Comparison of ENCODE assay signal across 1 cellular context in the genomic region with DNA sequence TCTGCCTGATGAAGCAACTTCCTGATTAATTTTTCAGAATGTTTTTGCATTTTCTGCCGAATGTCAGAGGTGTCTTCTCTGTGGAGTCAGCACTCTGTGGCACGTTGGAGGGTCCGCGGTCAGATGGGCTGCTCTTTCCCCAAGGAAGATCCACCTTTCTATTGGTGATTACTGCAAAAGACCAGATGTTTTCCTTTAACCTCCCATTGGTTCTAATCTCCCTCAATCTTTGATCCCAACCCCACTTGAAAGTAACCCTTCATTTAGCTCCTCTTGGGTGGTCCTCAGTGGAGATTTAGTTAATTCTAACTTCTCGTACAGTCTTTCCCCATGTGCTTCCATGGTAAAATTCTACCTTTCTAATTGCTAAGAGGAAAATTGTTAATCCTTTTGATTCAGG.
TF ChIP-seq lines count a peak whose summit lies in the region.

No MANE protein-coding gene starts in this region.

TF ChIP-seq in endothelial cell of umbilical vein, 7 proteins besides CTCF, POLR2A, EP300 and RAD21 (continued from another document):
- TF ChIP-seq POLR2AphosphoS5 (IDR thresholded peaks at IDR 0.05; ENCODE audit: insufficient read depth, low read depth, low read length) (no peak), MAX (IDR thresholded peaks at IDR 0.05; ENCODE audit: insufficient read depth, insufficient read length) (no peak)
